18 cellular contexts compared by ENCODE assay signal in the genomic region with DNA sequence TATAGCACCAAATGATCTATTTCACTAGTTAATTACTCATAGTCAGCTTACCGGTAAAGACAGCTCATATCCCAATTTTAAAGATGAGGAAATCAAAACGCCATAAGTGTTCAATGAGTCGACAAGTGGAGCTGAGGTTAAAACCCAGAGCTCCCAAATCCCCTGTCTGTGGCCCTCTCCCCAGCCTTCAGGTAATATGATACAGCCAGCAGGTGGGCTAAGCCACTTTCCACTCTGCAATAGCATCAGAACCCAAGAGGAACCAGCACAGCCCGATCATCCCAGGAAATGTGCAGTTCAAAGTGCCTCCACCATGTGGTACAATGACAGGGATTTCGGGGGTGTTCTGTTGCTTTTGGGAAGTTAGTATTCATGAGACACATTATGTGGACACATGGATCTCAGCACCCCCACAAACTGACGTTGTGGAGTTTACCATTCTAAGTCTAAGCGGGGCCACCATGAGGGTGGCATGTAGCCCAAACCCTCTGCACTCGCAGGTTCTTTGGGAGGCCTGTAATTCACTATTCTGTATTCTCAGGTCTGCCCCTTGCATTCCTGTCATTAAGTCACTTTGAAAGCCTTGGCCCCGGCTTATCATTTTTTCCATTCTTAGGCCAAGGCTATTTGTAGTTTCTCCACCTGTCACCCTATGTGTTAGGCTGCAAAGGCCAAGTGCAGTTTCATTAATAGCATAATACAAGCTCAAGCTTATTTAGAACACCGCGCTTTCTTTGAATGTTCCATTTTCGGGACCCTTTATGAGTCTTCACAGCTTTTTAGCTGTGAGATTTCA. TPM values are rescaled to one million over a fixed set of nuclear protein-coding genes. Genes with fewer than 3 reads are reported as not detected.
"Had no signal": no experiment of that assay in that cellular context is flagged by ENCODE, and none has a peak within 500 bp of the region (broad histone marks: within the 10 kb centered on the region; RNA-seq: fewer than 3 reads in every experiment).

No MANE protein-coding gene starts in this region.

- H3K27ac ChIP-seq: pancreas, skin epidermis, tibial nerve, vagina had no signal

- H3K4me3 Mint-ChIP-seq: naive thymus-derived CD4-positive, alpha-beta T cell; stimulated activated naive B cell treated with anti-CD40 and anti-IgM and Interleukin-4, amounts not matched to agents 10 μg/mL and 1 μg/mL and 100 μg/mL, for 72 hours had no signal

- H3K4me1 ChIP-seq: pancreas, tibial nerve, vagina had no signal

- H3K27me3 ChIP-seq: pancreas, tibial nerve, vagina had no signal

- H3K36me3 Mint-ChIP-seq: naive thymus-derived CD4-positive, alpha-beta T cell; stimulated activated naive B cell treated with anti-CD40 and anti-IgM and Interleukin-4, amounts not matched to agents 10 μg/mL and 1 μg/mL and 100 μg/mL, for 72 hours had no signal

- H3K9me3 Mint-ChIP-seq: stimulated activated naive B cell treated with anti-CD40 and anti-IgM and Interleukin-4, amounts not matched to agents 10 μg/mL and 1 μg/mL and 100 μg/mL, for 72 hours had no signal

- DNase-seq: activated CD4-positive, alpha-beta T cell treated with anti-CD3 and anti-CD28 coated beads, Interleukin-2, amount 50 U/mL, for 48 hours; activated effector memory CD4-positive, alpha-beta T cell treated with Interleukin-2 at 50 U/mL for 16 hours; activated naive CD4-positive, alpha-beta T cell treated with anti-CD3 and anti-CD28 coated beads, Interleukin-2, amount 50 U/mL, for 16 hours; activated T-cell treated with anti-CD3 and anti-CD28 coated beads, Interleukin-2, amount 50 U/mL, for 1 hour; caudate nucleus; hypothalamus; naive thymus-derived CD4-positive, alpha-beta T cell; pancreas; stimulated activated CD4-positive, alpha-beta T cell treated with anti-CD3 and anti-CD28 coated beads, Interleukin-15, amount 100 ng/mL, for 24 hours; stimulated activated CD4-positive, alpha-beta T cell treated with anti-CD3 and anti-CD28 coated beads, Interleukin-4, amount 100 ng/mL, for 1 hour; stimulated activated naive B cell treated with anti-CD40 and anti-IgM and Interleukin-4, amounts not matched to agents 10 μg/mL and 1 μg/mL and 100 μg/mL, for 72 hours; T-helper 1 cell had no signal

- FAIRE-seq: colon, pancreas had no signal

- H3K36me3 ChIP-seq: pancreas, tibial nerve, vagina had no signal

- H3K27ac Mint-ChIP-seq: naive thymus-derived CD4-positive, alpha-beta T cell; stimulated activated naive B cell treated with anti-CD40 and anti-IgM and Interleukin-4, amounts not matched to agents 10 μg/mL and 1 μg/mL and 100 μg/mL, for 72 hours had no signal

- H3K9me3 ChIP-seq: pancreas, tibial nerve, vagina had no signal

- H3K4me3 ChIP-seq: pancreas, skin epidermis, tibial nerve, vagina had no signal

- ATAC-seq: esophagus mucosa; naive thymus-derived CD4-positive, alpha-beta T cell; stimulated activated naive B cell treated with anti-CD40 and anti-IgM and Interleukin-4, amounts not matched to agents 10 μg/mL and 1 μg/mL and 100 μg/mL, for 72 hours had no signal

RNA-seq across cellular contexts. Expression of gene ACTN2, which starts 26.3 kb away (rescaled TPM):
- total RNA-seq: glomerular endothelial cell; naive thymus-derived CD4-positive, alpha-beta T cell had no signal
